ENCODE assay signal across 17 cellular contexts in the genomic region with DNA sequence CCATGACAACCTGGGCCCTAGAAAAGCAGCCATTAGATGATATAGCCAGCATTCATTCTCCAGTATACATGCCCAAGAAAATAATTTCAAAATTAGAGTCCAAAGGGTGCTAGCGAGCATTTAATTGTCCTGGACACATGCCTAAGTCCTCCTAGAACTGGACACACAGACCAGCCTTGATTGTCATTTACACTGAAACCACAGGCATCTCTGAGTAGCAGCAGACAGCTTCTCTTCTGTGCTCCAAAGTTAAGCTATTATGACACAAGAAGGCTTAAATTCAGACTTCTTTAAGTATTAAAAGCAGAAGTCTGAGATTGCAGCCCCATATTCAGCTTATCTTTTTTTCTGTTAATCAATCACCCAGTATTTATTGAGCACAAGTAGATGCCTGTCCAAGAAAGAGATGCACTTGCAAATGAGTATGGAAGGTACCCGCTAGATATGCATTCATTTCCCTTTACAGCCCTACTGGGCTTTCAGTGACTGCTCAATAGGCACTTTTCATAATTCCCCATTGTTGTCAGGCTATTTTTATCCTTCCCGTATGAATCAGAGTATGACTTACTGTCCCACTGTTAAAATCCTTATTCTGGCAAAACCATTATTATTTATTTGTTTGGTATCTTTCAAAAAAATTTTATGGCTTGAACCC.
A peak's percentile ranks its signal among the peaks of the same experiment; 100 is the strongest.
DNase-seq lines count a peak whose midpoint lies in the region; ATAC-seq, FAIRE-seq and TF ChIP-seq lines count a peak whose summit lies in the region.
"Had no signal": no experiment of that assay in that cellular context is flagged by ENCODE, and none has a peak within 500 bp of the region (broad histone marks: within the 10 kb centered on the region; RNA-seq: fewer than 3 reads in every experiment).

No MANE protein-coding gene starts in this region.

- H3K36me3 ChIP-seq in SK-N-SH (replicated peaks in 1 of 2; ENCODE audit: control insufficient read depth in 1 of 2, insufficient read depth in 2 of 2, low read length in 1 of 2) (no peaks in the 10 kb centered on the region), RWPE2 (ENCODE audit: low read depth) (no peaks in the 10 kb centered on the region)

- TF ChIP-seq RAD21 in SK-N-SH (IDR thresholded peaks at IDR 0.05; ENCODE audit: low read length), result no peak

- H3K4me2 ChIP-seq in SK-N-SH, result peak overlapping the region; percentile 53
- H3K4me2 ChIP-seq: A549 had no signal

- no peak for DNase-seq in SK-N-SH
- DNase-seq in RWPE2 (ENCODE audit: low spot score), result no peak
- peak; percentile 18 for DNase-seq in glomerular endothelial cell (ENCODE audit: extremely low read depth, low read depth, low spot score)
- peak; percentile 25 for DNase-seq in urothelium cell line (ENCODE audit: low spot score)
- DNase-seq in putamen (ENCODE audit: low spot score), result no peak
- no peak for DNase-seq in activated effector memory CD4-positive, alpha-beta T cell treated with Interleukin-2 at 50 U/mL for 16 hours
- DNase-seq: activated CD4-positive, alpha-beta memory T cell treated with anti-CD3 and anti-CD28 coated beads for 36 hours; activated T-cell treated with anti-CD3 and anti-CD28 coated beads, Interleukin-2, amount 50 U/mL, for 4 hours; DMS79; NCI-H1436 treated with DMSO at 0.1 percent for 48 hours; NCI-H226 had no signal

- no peaks in the 10 kb centered on the region for H3K9me3 ChIP-seq in SK-N-SH
- H3K9me3 ChIP-seq in RWPE2 (ENCODE audit: severe bottlenecking), result no peaks in the 10 kb centered on the region
- H3K9me3 ChIP-seq: A549 had no signal

- 40% methylated on average over 3 of the region's 3 CpGs for WGBS in SK-N-SH (ENCODE audit: low lambda C conversion rate)

- no peaks in the 10 kb centered on the region for H3K27me3 ChIP-seq in SK-N-SH (ENCODE audit: insufficient read depth)
- no peaks in the 10 kb centered on the region for H3K27me3 ChIP-seq in RWPE2 (ENCODE audit: insufficient read depth, poor library complexity, severe bottlenecking)

- H3K9ac ChIP-seq in SK-N-SH, result peak overlapping the region; percentile 17; the same call in 1 of the 2 replicates

- no peak for FAIRE-seq in urothelium cell line (lab: Jason Lieb, UNC)
- FAIRE-seq: A549, islet of Langerhans had no signal

- TF ChIP-seq EP300 in SK-N-SH (IDR thresholded peaks at IDR 0.05; ENCODE audit: borderline replicate concordance in 1 of 2, low read depth in 1 of 2, low read length in 1 of 2), result no peak

- no peak overlapping the region for H3K4me3 ChIP-seq in SK-N-SH (ENCODE audit: low read depth in 2 of 2, low read length in 1 of 2)
- no peak overlapping the region for H3K4me3 ChIP-seq in RWPE2 (ENCODE audit: severe bottlenecking)
- H3K4me3 ChIP-seq: A549 had no signal

- no peaks in the 10 kb centered on the region for H3K9me2 ChIP-seq in SK-N-SH

- CTCF ChIA-PET in SK-N-SH (lab: Yijun Ruan, JAX), result no interaction called here

- TF ChIP-seq CTCF in SK-N-SH (IDR thresholded peaks at IDR 0.05), result no peak
- no peak for TF ChIP-seq CTCF in RWPE2 (IDR thresholded peaks at IDR 0.05; ENCODE audit: poor library complexity, severe bottlenecking)

- peak overlapping the region; percentile 27; the same call in 1 of the 2 replicates for H2AFZ ChIP-seq in SK-N-SH (ENCODE audit: low read depth)

- no peaks in the 10 kb centered on the region for H3K79me2 ChIP-seq in SK-N-SH (ENCODE audit: insufficient read depth)

- H4K20me1 ChIP-seq in SK-N-SH (ENCODE audit: insufficient read depth), result no peaks in the 10 kb centered on the region

- H3F3A ChIP-seq in SK-N-SH (replicated peaks; ENCODE audit: insufficient read depth), result peaks cover 5% of the 10 kb centered on the region

- ATAC-seq in SK-N-SH treated with all-trans-retinoic acid at 6 μM for 48 hours, result no peak
- peak; percentile 70 for ATAC-seq in RWPE2 (ENCODE audit: low read depth)
- no peak for ATAC-seq in GM21360 (IDR thresholded peaks at IDR 0.05; ENCODE audit: unreplicated experiment)
- ATAC-seq: A549; activated T-cell treated with anti-CD3 and anti-CD28 coated beads, Interleukin-2, amount 50 U/mL, for 4 hours; esophagus mucosa; stimulated activated memory B cell treated with anti-CD40 and anti-IgM and Interleukin-4, amounts not matched to agents 10 μg/mL and 1 μg/mL and 100 μg/mL, for 72 hours had no signal

- POLR2A ChIA-PET in SK-N-SH (lab: Yijun Ruan, JAX), result no interaction called here

- H3K4me1 ChIP-seq in SK-N-SH (ENCODE audit: control insufficient read depth in 1 of 2, insufficient read depth in 2 of 2, low read depth in 1 of 2, low read length in 1 of 2), result peaks cover 2 to 13% of the 10 kb centered on the region in 2 experiments; a peak in 3 of 4 replicates
- peaks cover 3% of the 10 kb centered on the region for H3K4me1 ChIP-seq in RWPE2 (ENCODE audit: insufficient read depth, poor library complexity, severe bottlenecking)
- H3K4me1 ChIP-seq: A549 had no signal

- peak overlapping the region in 1 of 2 experiments; percentile 64; a peak in 2 of 4 replicates for H3K27ac ChIP-seq in SK-N-SH (ENCODE audit: low read depth in 2 of 2, low read length in 1 of 2)
- H3K27ac ChIP-seq in RWPE2 (ENCODE audit: poor library complexity, severe bottlenecking), result no peak overlapping the region
- H3K27ac ChIP-seq: A549 had no signal

TF ChIP-seq in SK-N-SH, 30 proteins besides CTCF, POLR2A, EP300 and RAD21:
- TF ChIP-seq FOSL2 (IDR thresholded peaks at IDR 0.05; ENCODE audit: borderline replicate concordance, low read depth), result peak; percentile 22; the same call in 1 of the 2 replicates
- TF ChIP-seq, protein P1, sequence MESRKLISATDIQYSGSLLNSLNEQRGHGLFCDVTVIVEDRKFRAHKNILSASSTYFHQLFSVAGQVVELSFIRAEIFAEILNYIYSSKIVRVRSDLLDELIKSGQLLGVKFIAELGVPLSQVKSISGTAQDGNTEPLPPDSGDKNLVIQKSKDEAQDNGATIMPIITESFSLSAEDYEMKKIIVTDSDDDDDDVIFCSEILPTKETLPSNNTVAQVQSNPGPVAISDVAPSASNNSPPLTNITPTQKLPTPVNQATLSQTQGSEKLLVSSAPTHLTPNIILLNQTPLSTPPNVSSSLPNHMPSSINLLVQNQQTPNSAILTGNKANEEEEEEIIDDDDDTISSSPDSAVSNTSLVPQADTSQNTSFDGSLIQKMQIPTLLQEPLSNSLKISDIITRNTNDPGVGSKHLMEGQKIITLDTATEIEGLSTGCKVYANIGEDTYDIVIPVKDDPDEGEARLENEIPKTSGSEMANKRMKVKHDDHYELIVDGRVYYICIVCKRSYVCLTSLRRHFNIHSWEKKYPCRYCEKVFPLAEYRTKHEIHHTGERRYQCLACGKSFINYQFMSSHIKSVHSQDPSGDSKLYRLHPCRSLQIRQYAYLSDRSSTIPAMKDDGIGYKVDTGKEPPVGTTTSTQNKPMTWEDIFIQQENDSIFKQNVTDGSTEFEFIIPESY (IDR thresholded peaks at IDR 0.05; ENCODE audit: borderline replicate concordance, low read depth), result no peak
- TF ChIP-seq FOXM1 (IDR thresholded peaks at IDR 0.05; ENCODE audit: low read depth), result no peak
- TF ChIP-seq, protein P2, sequence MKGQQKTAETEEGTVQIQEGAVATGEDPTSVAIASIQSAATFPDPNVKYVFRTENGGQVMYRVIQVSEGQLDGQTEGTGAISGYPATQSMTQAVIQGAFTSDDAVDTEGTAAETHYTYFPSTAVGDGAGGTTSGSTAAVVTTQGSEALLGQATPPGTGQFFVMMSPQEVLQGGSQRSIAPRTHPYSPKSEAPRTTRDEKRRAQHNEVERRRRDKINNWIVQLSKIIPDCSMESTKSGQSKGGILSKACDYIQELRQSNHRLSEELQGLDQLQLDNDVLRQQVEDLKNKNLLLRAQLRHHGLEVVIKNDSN (IDR thresholded peaks at IDR 0.05; ENCODE audit: borderline replicate concordance, low read depth), result no peak
- TF ChIP-seq TCF12 (IDR thresholded peaks at IDR 0.05), result peak; percentile 5; the same call in 1 of the 2 replicates
- peak; percentile 61 for TF ChIP-seq MEF2A (IDR thresholded peaks at IDR 0.05; ENCODE audit: borderline replicate concordance, low read depth)
- TF ChIP-seq GABPA (IDR thresholded peaks at IDR 0.05; ENCODE audit: low read depth), result no peak
- TF ChIP-seq NFIC (IDR thresholded peaks at IDR 0.05; ENCODE audit: borderline replicate concordance), result no peak

TF ChIP-seq in SK-N-SH treated with all-trans-retinoic acid at 6 μM for 48 hours, 23 proteins besides CTCF, POLR2A, EP300 and RAD21:
- TF ChIP-seq GLIS3 (CRISPR knock-in tag; IDR thresholded peaks at IDR 0.05), result no peak
TF ChIP-seq in SK-N-SH treated with all-trans-retinoic acid at 6 μM for 48 hours: peak in this region for 0.

Comparison
In these comparisons a context has a peak if more than half of its experiments do, and no peak if none do; other contexts are left out.
1. DNase-seq: peak in glomerular endothelial cell (single experiment) and urothelium cell line (single experiment); none in SK-N-SH (single experiment), RWPE2 (single experiment), putamen (single experiment) and activated effector memory CD4-positive, alpha-beta T cell treated with Interleukin-2 at 50 U/mL for 16 hours (single experiment).